Comparison of ENCODE assay signal across 16 cellular contexts in the genomic region with DNA sequence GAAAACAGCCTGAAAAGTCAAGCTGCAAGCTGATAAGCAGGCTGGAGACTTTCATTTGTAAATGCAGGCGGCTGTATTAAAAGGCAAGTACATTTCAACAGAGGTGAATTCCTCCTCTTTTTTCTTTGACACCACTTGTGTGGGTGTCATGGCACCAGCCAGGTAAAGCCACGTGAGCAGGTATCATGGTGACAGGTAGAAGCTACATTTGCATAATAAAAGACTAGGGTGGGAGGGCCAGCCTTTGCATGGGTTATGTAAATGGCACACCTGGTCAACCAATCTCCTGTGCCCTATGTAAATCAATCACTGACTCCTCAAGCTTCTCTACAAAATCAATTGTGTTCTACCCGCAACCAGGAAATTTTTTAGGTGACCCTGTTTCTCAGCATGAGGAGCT.
"Had no signal": no experiment of that assay in that cellular context is flagged by ENCODE, and none has a peak within 500 bp of the region (broad histone marks: within the 10 kb centered on the region; RNA-seq: fewer than 3 reads in every experiment).

No MANE protein-coding gene starts in this region.

- H3K4me1 Mint-ChIP-seq: memory B cell had no signal

- H3K9me3 ChIP-seq: breast epithelium, sigmoid colon, transverse colon had no signal

- DNase-seq: activated CD4-positive, alpha-beta T cell treated with anti-CD3 and anti-CD28 coated beads, Interleukin-2, amount 50 U/mL, for 48 hours; activated gamma-delta T cell; activated T-cell treated with anti-CD3 and anti-CD28 coated beads, Interleukin-2, amount 50 U/mL, for 48 hours; anterior cingulate cortex; hypothalamus; sigmoid colon; stimulated activated CD4-positive, alpha-beta T cell treated with anti-CD3 and anti-CD28 coated beads, Interleukin-2, amount 100 ng/mL, for 24 hours; stimulated activated naive CD4-positive, alpha-beta T cell; substantia nigra; transverse colon had no signal

- H3K27ac ChIP-seq: breast epithelium, sigmoid colon, transverse colon had no signal

- H3K9me3 Mint-ChIP-seq: memory B cell had no signal

- H3K36me3 ChIP-seq: breast epithelium, sigmoid colon, transverse colon had no signal

- H3K4me3 ChIP-seq: breast epithelium, sigmoid colon, transverse colon had no signal

- H3K4me3 Mint-ChIP-seq: activated naive CD8-positive, alpha-beta T cell; memory B cell; nephron had no signal

- H3K27me3 Mint-ChIP-seq: activated naive CD8-positive, alpha-beta T cell had no signal

- H3K27ac Mint-ChIP-seq: activated naive CD8-positive, alpha-beta T cell; memory B cell; nephron had no signal

- ATAC-seq: esophagus mucosa, left lobe of liver had no signal

- H3K36me3 Mint-ChIP-seq: memory B cell had no signal

- H3K4me1 ChIP-seq: breast epithelium, transverse colon had no signal

- H3K27me3 ChIP-seq: breast epithelium, sigmoid colon, transverse colon had no signal
